19 cellular contexts compared by ENCODE assay signal in genomic region chr3:16148213-16148612, GRCh38. TPM values are rescaled to one million over a fixed set of nuclear protein-coding genes. Genes with fewer than 3 reads are reported as not detected.
DNase-seq lines count a peak whose midpoint lies in the region; ATAC-seq and TF ChIP-seq lines count a peak whose summit lies in the region.
"Had no signal": no experiment of that assay in that cellular context is flagged by ENCODE, and none has a peak within 500 bp of the region (broad histone marks: within the 10 kb centered on the region; RNA-seq: fewer than 3 reads in every experiment).

No MANE protein-coding gene starts in this region.

- no peak for ATAC-seq in psoas muscle
- peak; percentile 16 for ATAC-seq in upper lobe of right lung
- no peak for ATAC-seq in HG03460 (IDR thresholded peaks at IDR 0.05; ENCODE audit: unreplicated experiment)
- ATAC-seq: activated T-cell treated with anti-CD3 and anti-CD28 coated beads, Interleukin-2, amount 50 U/mL, for 72 hours; SK-N-SH treated with all-trans-retinoic acid at 6 μM for 48 hours had no signal

- peak overlapping the region; percentile 9 to 84 (median 62) for H3K27ac ChIP-seq in esophagus squamous epithelium
- H3K27ac ChIP-seq in psoas muscle: peak overlapping the region; percentile 75
- no peak overlapping the region for H3K27ac ChIP-seq in upper lobe of right lung
- H3K27ac ChIP-seq: 22Rv1, cardiac muscle cell, HL-60 had no signal

- H3K36me3 ChIP-seq in esophagus squamous epithelium (no peaks in the 10 kb centered on the region), psoas muscle (ENCODE audit: insufficient read depth in 1 of 2, low read depth in 1 of 2) (no peaks in the 10 kb centered on the region), upper lobe of right lung (no peaks in the 10 kb centered on the region)
- H3K36me3 ChIP-seq: BE2C, cardiac muscle cell had no signal

- H3K4me3 ChIP-seq in esophagus squamous epithelium: no peak overlapping the region
- no peak overlapping the region for H3K4me3 ChIP-seq in psoas muscle
- no peak overlapping the region for H3K4me3 ChIP-seq in upper lobe of right lung
- H3K4me3 ChIP-seq: cardiac muscle cell had no signal

- H3K27me3 ChIP-seq in esophagus squamous epithelium: no peaks in the 10 kb centered on the region
- H3K27me3 ChIP-seq in psoas muscle (ENCODE audit: insufficient read depth in 3 of 3, low read length in 2 of 3): no peaks in the 10 kb centered on the region
- no peaks in the 10 kb centered on the region for H3K27me3 ChIP-seq in upper lobe of right lung
- H3K27me3 ChIP-seq: BE2C, cardiac muscle cell had no signal

- DNase-seq in NCI-H2171 treated with DMSO at 0.1 percent for 48 hours (lab: John Stamatoyannopoulos, UW): peak; percentile 37
- DNase-seq in NCI-H2171 (lab: John Stamatoyannopoulos, UW): no peak
- DNase-seq in esophagus squamous epithelium (lab: John Stamatoyannopoulos, UW): no peak
- no peak for DNase-seq in psoas muscle
- DNase-seq in upper lobe of right lung: no peak
- no peak for DNase-seq in NCI-H774 (lab: John Stamatoyannopoulos, UW)
- no peak for DNase-seq in NCI-H82 treated with DMSO at 0.1 percent for 48 hours (lab: John Stamatoyannopoulos, UW; ENCODE audit: unreplicated experiment)
- DNase-seq: activated naive CD8-positive, alpha-beta T cell treated with anti-CD3 and anti-CD28 coated beads, Interleukin-2, amount 10 ng/mL, durations not matched to agents 7 days and 5 days; activated T-cell treated with anti-CD3 and anti-CD28 coated beads, Interleukin-2, amount 50 U/mL, for 72 hours; BE2C; naive thymus-derived CD4-positive, alpha-beta T cell; NCI-H1436; NK-92 treated with Interleukin-12 subunit alpha and Interleukin-12 subunit beta, amount 100 ng/mL, for 24 hours; stimulated activated CD4-positive, alpha-beta T cell treated with anti-CD3 and anti-CD28 coated beads, Interleukin-4, amount 100 ng/mL, for 24 hours had no signal

- H3K4me1 ChIP-seq in esophagus squamous epithelium (peaks cover 0 to 25% (median 9%) of the 10 kb centered on the region in 3 donors), psoas muscle (peaks cover 43% of the 10 kb centered on the region), upper lobe of right lung (peaks cover 11% of the 10 kb centered on the region)
- H3K4me1 ChIP-seq: BE2C had no signal

- TF ChIP-seq CTCF in esophagus squamous epithelium (IDR thresholded peaks at IDR 0.05) (no peak), psoas muscle (IDR thresholded peaks at IDR 0.05) (no peak), upper lobe of right lung (IDR thresholded peaks at IDR 0.05) (no peak)

- WGBS in esophagus squamous epithelium, 2 donors: 82 to 94% methylated on average over 6 of the region's 6 CpGs
- WGBS in psoas muscle, 3 donors: 73 to 80% (median 75%) methylated on average over 6 of the region's 6 CpGs

- H3K9me3 ChIP-seq in esophagus squamous epithelium (peaks cover 0 to 9% (median 0%) of the 10 kb centered on the region in 3 donors), psoas muscle (no peaks in the 10 kb centered on the region), upper lobe of right lung (no peaks in the 10 kb centered on the region)
- H3K9me3 ChIP-seq: BE2C had no signal

- intact Hi-C loops in esophagus squamous epithelium (cut with DNase I): no loop called here
- intact Hi-C loops in psoas muscle (cut with DNase I): no loop called here
- intact Hi-C loops in upper lobe of right lung (cut with DNase I): no loop called here

- TF ChIP-seq POLR2A in esophagus squamous epithelium (IDR thresholded peaks at IDR 0.05): no peak

RNA-seq across cellular contexts. Expression of gene GALNT15, which starts 26.3 kb away (rescaled TPM):
- total RNA-seq in esophagus squamous epithelium: 100 to 1,000 TPM in 1 of 4 donors, 10 to 100 TPM in 1, 1 to 10 TPM in 2; 4.6 to 117 (median 35.6) TPM
- 10 to 100 TPM in 3 of 4 donors, 1 to 10 TPM in 1; 5.5 to 50.6 (median 24.1) TPM for total RNA-seq in psoas muscle
- polyA plus RNA-seq in psoas muscle: 10 to 100 TPM; 16.2 to 29.6 (median 25.8) TPM
- 10.3 TPM for total RNA-seq in upper lobe of right lung
- total RNA-seq: activated naive CD8-positive, alpha-beta T cell treated with anti-CD3 and anti-CD28 coated beads, Interleukin-2, amount 10 ng/mL, durations not matched to agents 7 days and 5 days had no signal
- polyA plus RNA-seq: naive thymus-derived CD4-positive, alpha-beta T cell had no signal
